ENCODE assay signal across 16 cellular contexts in the genomic region with DNA sequence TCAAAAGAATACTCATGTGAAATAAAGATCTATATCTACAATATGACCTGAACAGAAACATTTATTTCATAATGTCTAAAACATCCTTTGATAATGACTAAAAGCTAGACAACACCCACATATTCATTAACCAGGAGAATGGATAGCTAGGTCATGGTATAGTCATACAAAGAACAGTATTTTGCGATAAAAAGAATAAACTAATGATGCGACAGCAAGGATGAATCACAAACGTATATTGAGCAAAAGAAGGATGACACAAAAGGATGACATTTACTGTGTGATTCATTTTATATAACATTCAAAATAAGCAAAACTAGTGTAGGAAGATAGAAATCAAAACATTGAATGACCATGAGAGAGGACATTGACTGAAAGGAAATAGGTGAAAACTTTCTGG.
"Had no signal": no experiment of that assay in that cellular context is flagged by ENCODE, and none has a peak within 500 bp of the region (broad histone marks: within the 10 kb centered on the region; RNA-seq: fewer than 3 reads in every experiment).

No MANE protein-coding gene starts in this region.

- H3K27ac ChIP-seq: dorsolateral prefrontal cortex, right atrium auricular region, suprapubic skin had no signal

- H3K36me3 ChIP-seq: right atrium auricular region, suprapubic skin had no signal

- H3K9me3 ChIP-seq: right atrium auricular region, suprapubic skin had no signal

- H3K27me3 ChIP-seq: dorsolateral prefrontal cortex, right atrium auricular region, suprapubic skin had no signal

- DNase-seq: activated CD4-positive, alpha-beta T cell treated with anti-CD3 and anti-CD28 coated beads, Interleukin-2, amount 50 U/mL, for 4 hours; activated CD4-positive, CD25-positive, alpha-beta regulatory T cell treated with anti-CD3 and anti-CD28 coated beads, Interleukin-2, amount 50 U/mL, for 72 hours; activated naive CD4-positive, alpha-beta T cell treated with Interleukin-2 at 50 U/mL for 16 hours; activated naive CD8-positive, alpha-beta T cell treated with anti-CD3 and anti-CD28 coated beads, Interleukin-2, amount 50 U/mL, for 24 hours; activated T-cell treated with anti-CD3 and anti-CD28 coated beads for 4 hours; dorsolateral prefrontal cortex; endodermal cell; nucleus accumbens; small intestine; stimulated activated CD4-positive, alpha-beta T cell treated with anti-CD3 and anti-CD28 coated beads, Interleukin-4, amount 100 ng/mL, for 4 hours; stimulated activated CD8-positive, alpha-beta memory T cell treated with anti-CD3 and anti-CD28 coated beads, Interleukin-4, amount 100 ng/mL, for 48 hours; stimulated activated naive CD8-positive, alpha-beta T cell treated with anti-CD3 and anti-CD28 coated beads, Interleukin-15, Interleukin-2, amounts not matched to agents 100 U/mL and 50 U/mL, for 24 hours; T-helper 9 cell; trophoblast cell had no signal

- H3K4me3 ChIP-seq: dorsolateral prefrontal cortex, right atrium auricular region, suprapubic skin had no signal

- H3K4me1 ChIP-seq: right atrium auricular region, suprapubic skin had no signal
